31 cellular contexts compared by ENCODE assay signal in the genomic region with DNA sequence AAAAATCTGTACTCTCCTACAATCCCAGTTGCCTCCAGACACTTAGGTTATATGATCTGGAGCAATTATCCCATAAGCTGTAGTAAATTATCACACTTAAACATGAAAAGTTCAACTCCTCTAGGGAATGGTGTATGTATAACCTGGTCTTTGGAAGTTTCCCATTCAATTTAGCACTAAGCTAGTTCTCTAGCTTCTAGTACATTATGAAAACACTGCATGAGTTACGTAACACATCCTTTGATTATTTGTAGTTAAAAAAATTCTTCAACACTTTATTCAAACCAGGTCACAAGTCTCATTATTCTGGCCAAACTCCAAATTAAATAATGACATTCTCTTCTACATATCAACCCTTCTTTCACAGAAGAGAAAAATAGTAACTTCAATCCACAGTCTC.
"Had no signal": no experiment of that assay in that cellular context is flagged by ENCODE, and none has a peak within 500 bp of the region (broad histone marks: within the 10 kb centered on the region; RNA-seq: fewer than 3 reads in every experiment).

No MANE protein-coding gene starts in this region.

- H3K4me3 Mint-ChIP-seq: activated CD4-positive, alpha-beta memory T cell treated with anti-CD3 and anti-CD28 coated beads for 36 hours; activated CD4-positive, alpha-beta T cell treated with anti-CD3 and anti-CD28 coated beads for 36 hours; activated CD4-positive, alpha-beta T cell treated with anti-CD3 and anti-CD28 coated beads, Interleukin-2, amount 10 ng/mL, durations not matched to agents 24 days and 14 days; activated CD8-positive, alpha-beta memory T cell treated with anti-CD3 and anti-CD28 coated beads, Interleukin-2, amount 10 ng/mL, durations not matched to agents 7 days and 5 days; activated CD8-positive, alpha-beta T cell treated with anti-CD3 and anti-CD28 coated beads, Interleukin-2, amount 10 ng/mL, durations not matched to agents 7 days and 5 days; activated naive CD4-positive, alpha-beta T cell treated with anti-CD3 and anti-CD28 coated beads for 36 hours; activated naive CD4-positive, alpha-beta T cell treated with anti-CD3 and anti-CD28 coated beads, Interleukin-2, amount 50 U/mL, for 24 hours; activated naive CD8-positive, alpha-beta T cell treated with anti-CD3 and anti-CD28 coated beads for 36 hours; activated naive CD8-positive, alpha-beta T cell treated with anti-CD3 and anti-CD28 coated beads, Interleukin-2, amount 50 U/mL, for 24 hours; activated T-helper 1 cell treated with anti-CD3 and anti-CD28 coated beads, Interleukin-12 subunit alpha, Interleukin-12 subunit beta, Interleukin-2, Interleukin-4 antibody, amounts not matched to agents 30 ng/mL and 10 ng/mL and 1 ng/mL, durations not matched to agents 14 hours and 24 hours and 36 hours had no signal

- H3K4me1 Mint-ChIP-seq: activated CD4-positive, alpha-beta T cell treated with anti-CD3 and anti-CD28 coated beads for 36 hours; activated CD4-positive, alpha-beta T cell treated with anti-CD3 and anti-CD28 coated beads, Interleukin-2, amount 10 ng/mL, durations not matched to agents 24 days and 14 days; activated CD8-positive, alpha-beta memory T cell treated with anti-CD3 and anti-CD28 coated beads, Interleukin-2, amount 10 ng/mL, durations not matched to agents 7 days and 5 days; activated naive CD4-positive, alpha-beta T cell treated with anti-CD3 and anti-CD28 coated beads, Interleukin-2, amount 50 U/mL, for 24 hours; activated naive CD8-positive, alpha-beta T cell treated with anti-CD3 and anti-CD28 coated beads for 36 hours; activated naive CD8-positive, alpha-beta T cell treated with anti-CD3 and anti-CD28 coated beads, Interleukin-2, amount 50 U/mL, for 24 hours had no signal

- H3K4me1 ChIP-seq: adrenal gland, foreskin keratinocyte, gastrocnemius medialis had no signal

- H3K27me3 ChIP-seq: adrenal gland, body of pancreas, foreskin keratinocyte, gastrocnemius medialis, heart left ventricle had no signal

- H3K9me3 ChIP-seq: adrenal gland, body of pancreas, gastrocnemius medialis had no signal

- H3K27ac Mint-ChIP-seq: activated CD4-positive, alpha-beta memory T cell treated with anti-CD3 and anti-CD28 coated beads for 36 hours; activated CD4-positive, alpha-beta T cell treated with anti-CD3 and anti-CD28 coated beads for 36 hours; activated CD4-positive, alpha-beta T cell treated with anti-CD3 and anti-CD28 coated beads, Interleukin-2, amount 10 ng/mL, durations not matched to agents 24 days and 14 days; activated CD8-positive, alpha-beta memory T cell treated with anti-CD3 and anti-CD28 coated beads, Interleukin-2, amount 10 ng/mL, durations not matched to agents 7 days and 5 days; activated CD8-positive, alpha-beta T cell treated with anti-CD3 and anti-CD28 coated beads, Interleukin-2, amount 10 ng/mL, durations not matched to agents 7 days and 5 days; activated naive CD4-positive, alpha-beta T cell treated with anti-CD3 and anti-CD28 coated beads for 36 hours; activated naive CD4-positive, alpha-beta T cell treated with anti-CD3 and anti-CD28 coated beads, Interleukin-2, amount 50 U/mL, for 24 hours; activated naive CD8-positive, alpha-beta T cell treated with anti-CD3 and anti-CD28 coated beads for 36 hours; activated naive CD8-positive, alpha-beta T cell treated with anti-CD3 and anti-CD28 coated beads, Interleukin-2, amount 50 U/mL, for 24 hours; activated T-helper 1 cell treated with anti-CD3 and anti-CD28 coated beads, Interleukin-12 subunit alpha, Interleukin-12 subunit beta, Interleukin-2, Interleukin-4 antibody, amounts not matched to agents 30 ng/mL and 10 ng/mL and 1 ng/mL, durations not matched to agents 14 hours and 24 hours and 36 hours; activated T-helper 2 cell treated with anti-CD3 and anti-CD28 coated beads, Interferon-gamma antibody, Interleukin-2, Interleukin-4, amounts not matched to agents 10 μg/mL and 5 μg/mL and 100 μg/mL, durations not matched to agents 14 hours and 24 hours and 36 hours had no signal

- H3K36me3 ChIP-seq: adrenal gland, gastrocnemius medialis, heart left ventricle had no signal

- H3K36me3 Mint-ChIP-seq: activated CD4-positive, alpha-beta memory T cell treated with anti-CD3 and anti-CD28 coated beads for 36 hours; activated CD8-positive, alpha-beta memory T cell treated with anti-CD3 and anti-CD28 coated beads, Interleukin-2, amount 10 ng/mL, durations not matched to agents 7 days and 5 days; activated naive CD4-positive, alpha-beta T cell treated with anti-CD3 and anti-CD28 coated beads, Interleukin-2, amount 50 U/mL, for 24 hours; activated naive CD8-positive, alpha-beta T cell treated with anti-CD3 and anti-CD28 coated beads for 36 hours had no signal

- H3K9me3 Mint-ChIP-seq: activated CD4-positive, alpha-beta memory T cell treated with anti-CD3 and anti-CD28 coated beads for 36 hours; activated CD4-positive, alpha-beta T cell treated with anti-CD3 and anti-CD28 coated beads, Interleukin-2, amount 10 ng/mL, durations not matched to agents 24 days and 14 days; activated naive CD4-positive, alpha-beta T cell treated with anti-CD3 and anti-CD28 coated beads for 36 hours; activated naive CD8-positive, alpha-beta T cell treated with anti-CD3 and anti-CD28 coated beads for 36 hours; activated naive CD8-positive, alpha-beta T cell treated with anti-CD3 and anti-CD28 coated beads, Interleukin-2, amount 50 U/mL, for 24 hours; activated T-helper 1 cell treated with anti-CD3 and anti-CD28 coated beads, Interleukin-12 subunit alpha, Interleukin-12 subunit beta, Interleukin-2, Interleukin-4 antibody, amounts not matched to agents 30 ng/mL and 10 ng/mL and 1 ng/mL, durations not matched to agents 14 hours and 24 hours and 36 hours had no signal

- H3K27ac ChIP-seq: adrenal gland, body of pancreas, foreskin keratinocyte, gastrocnemius medialis, heart left ventricle had no signal

- ATAC-seq: activated CD4-positive, alpha-beta T cell treated with anti-CD3 and anti-CD28 coated beads for 36 hours; activated CD8-positive, alpha-beta memory T cell treated with anti-CD3 and anti-CD28 coated beads, Interleukin-2, amount 10 ng/mL, durations not matched to agents 7 days and 5 days; activated CD8-positive, alpha-beta T cell treated with anti-CD3 and anti-CD28 coated beads, Interleukin-2, amount 10 ng/mL, durations not matched to agents 7 days and 5 days; activated naive CD8-positive, alpha-beta T cell treated with anti-CD3 and anti-CD28 coated beads, Interleukin-2, amount 50 U/mL, for 24 hours; body of pancreas; esophagus mucosa; foreskin keratinocyte; gastrocnemius medialis; heart left ventricle had no signal

- DNase-seq: activated CD4-positive, alpha-beta memory T cell treated with anti-CD3 and anti-CD28 coated beads for 36 hours; activated CD4-positive, alpha-beta T cell treated with anti-CD3 and anti-CD28 coated beads for 36 hours; activated CD4-positive, alpha-beta T cell treated with anti-CD3 and anti-CD28 coated beads, Interleukin-2, amount 10 ng/mL, durations not matched to agents 24 days and 14 days; activated CD4-positive, CD25-positive, alpha-beta regulatory T cell; activated CD4-positive, CD25-positive, alpha-beta regulatory T cell treated with anti-CD3 and anti-CD28 coated beads, Interleukin-2, amount 50 U/mL, for 72 hours; activated CD8-positive, alpha-beta memory T cell treated with anti-CD3 and anti-CD28 coated beads, Interleukin-2, amount 10 ng/mL, durations not matched to agents 7 days and 5 days; activated CD8-positive, alpha-beta memory T cell treated with anti-CD3 and anti-CD28 coated beads, Interleukin-2, amount 50 U/mL, for 4 hours; activated CD8-positive, alpha-beta T cell treated with anti-CD3 and anti-CD28 coated beads, Interleukin-2, amount 10 ng/mL, durations not matched to agents 7 days and 5 days; activated effector memory CD4-positive, alpha-beta T cell treated with anti-CD3 and anti-CD28 coated beads, Interleukin-2, amount 50 U/mL, for 16 hours; activated naive CD4-positive, alpha-beta T cell treated with anti-CD3 and anti-CD28 coated beads for 36 hours; activated naive CD8-positive, alpha-beta T cell treated with anti-CD3 and anti-CD28 coated beads for 36 hours; activated naive CD8-positive, alpha-beta T cell treated with anti-CD3 and anti-CD28 coated beads, Interleukin-2, amount 50 U/mL, for 24 hours; activated T-cell treated with anti-CD3 and anti-CD28 coated beads, Interleukin-2, amount 50 U/mL, for 1 hour; activated T-cell treated with anti-CD3 and anti-CD28 coated beads, Interleukin-2, amount 50 U/mL, for 48 hours; adrenal gland; amygdala; aorta; body of pancreas; caudate nucleus; effector CD8-positive, alpha-beta T cell; foreskin keratinocyte; gastrocnemius medialis; glutamatergic neuron; heart left ventricle; T-helper 2 cell had no signal

- H3K4me3 ChIP-seq: adrenal gland, body of pancreas, gastrocnemius medialis, heart left ventricle had no signal

- H3K27me3 Mint-ChIP-seq: activated CD4-positive, alpha-beta memory T cell treated with anti-CD3 and anti-CD28 coated beads for 36 hours; activated CD4-positive, alpha-beta T cell treated with anti-CD3 and anti-CD28 coated beads for 36 hours; activated CD4-positive, alpha-beta T cell treated with anti-CD3 and anti-CD28 coated beads, Interleukin-2, amount 10 ng/mL, durations not matched to agents 24 days and 14 days; activated CD8-positive, alpha-beta memory T cell treated with anti-CD3 and anti-CD28 coated beads, Interleukin-2, amount 10 ng/mL, durations not matched to agents 7 days and 5 days; activated naive CD4-positive, alpha-beta T cell treated with anti-CD3 and anti-CD28 coated beads, Interleukin-2, amount 50 U/mL, for 24 hours; activated naive CD8-positive, alpha-beta T cell treated with anti-CD3 and anti-CD28 coated beads for 36 hours; activated naive CD8-positive, alpha-beta T cell treated with anti-CD3 and anti-CD28 coated beads, Interleukin-2, amount 50 U/mL, for 24 hours had no signal

- FAIRE-seq: colon, endometrium had no signal
